ENCODE assay signal across 8 cellular contexts in the genomic region with DNA sequence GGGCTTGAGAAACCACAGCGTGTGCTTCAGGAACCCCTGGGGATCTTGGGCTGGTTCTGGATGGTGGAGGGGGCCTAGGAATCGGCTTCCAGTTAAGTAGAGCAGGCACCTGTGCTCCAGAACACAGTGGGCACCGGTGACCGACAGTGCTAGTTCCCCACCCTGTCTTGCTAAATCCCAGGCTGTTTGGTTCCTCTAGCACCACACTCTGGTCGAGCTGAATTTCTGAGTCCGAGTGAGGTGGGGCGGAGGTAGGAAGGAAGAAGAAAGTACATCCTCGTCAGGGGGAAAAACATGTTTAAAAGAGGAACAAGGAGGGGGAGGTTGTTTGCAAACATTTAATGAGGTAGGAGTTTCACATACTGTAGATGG. TPM values are rescaled to one million over a fixed set of nuclear protein-coding genes. Genes with fewer than 3 reads are reported as not detected.
A peak's percentile ranks its signal among the peaks of the same experiment; 100 is the strongest.
DNase-seq lines count a peak whose midpoint lies in the region; ATAC-seq and TF ChIP-seq lines count a peak whose summit lies in the region.

No MANE protein-coding gene starts in this region.

- peak overlapping the region; percentile 90 for H3K27ac Mint-ChIP-seq in HFFc6
- H3K27ac Mint-ChIP-seq in dendritic cell treated with granulocyte-macrophage colony-stimulating factor and Interleukin-4, amounts not matched to agents 40 ng/mL and 50 ng/mL, for 4 days, result peak overlapping the region; percentile 93

- no peaks in the 10 kb centered on the region for H3K9me3 Mint-ChIP-seq in HFFc6
- no peaks in the 10 kb centered on the region for H3K9me3 Mint-ChIP-seq in dendritic cell treated with granulocyte-macrophage colony-stimulating factor and Interleukin-4, amounts not matched to agents 40 ng/mL and 50 ng/mL, for 4 days

- intact Hi-C loops in dendritic cell treated with granulocyte-macrophage colony-stimulating factor and Interleukin-4, amounts not matched to agents 40 ng/mL and 50 ng/mL, for 4 days (cut with micrococcal nuclease), result no loop called here

- peak overlapping the region; percentile 52 for H3K4me3 Mint-ChIP-seq in HFFc6
- peak overlapping the region; percentile 48 for H3K4me3 Mint-ChIP-seq in dendritic cell treated with granulocyte-macrophage colony-stimulating factor and Interleukin-4, amounts not matched to agents 40 ng/mL and 50 ng/mL, for 4 days

- H3K27me3 Mint-ChIP-seq in HFFc6 (ENCODE audit: insufficient read depth), result peaks cover 8% of the 10 kb centered on the region
- H3K27me3 Mint-ChIP-seq in dendritic cell treated with granulocyte-macrophage colony-stimulating factor and Interleukin-4, amounts not matched to agents 40 ng/mL and 50 ng/mL, for 4 days, result no peaks in the 10 kb centered on the region

- TF ChIP-seq CTCF in HFFc6 (IDR thresholded peaks at IDR 0.05) (no peak), retinal pigment epithelial cell (conservative IDR thresholded peaks at IDR 0.05; ENCODE audit: low read depth, low read length) (peak; percentile 13)

- H3K36me3 Mint-ChIP-seq in HFFc6 (ENCODE audit: low read depth), result no peaks in the 10 kb centered on the region; the same call in 1 of the 2 replicates
- peaks cover 68% of the 10 kb centered on the region for H3K36me3 Mint-ChIP-seq in dendritic cell treated with granulocyte-macrophage colony-stimulating factor and Interleukin-4, amounts not matched to agents 40 ng/mL and 50 ng/mL, for 4 days (ENCODE audit: low read depth)

- ATAC-seq in GM18868 (IDR thresholded peaks at IDR 0.05; ENCODE audit: unreplicated experiment), result peak; percentile 31

- H3K4me1 Mint-ChIP-seq in HFFc6 (ENCODE audit: low read depth), result peaks cover 49% of the 10 kb centered on the region
- peaks cover 96% of the 10 kb centered on the region for H3K4me1 Mint-ChIP-seq in dendritic cell treated with granulocyte-macrophage colony-stimulating factor and Interleukin-4, amounts not matched to agents 40 ng/mL and 50 ng/mL, for 4 days (ENCODE audit: low read depth)

- no peak for DNase-seq in HFFc6
- DNase-seq in NOMO-1 treated with dmso at 0.1 percent for 144 hours (lab: John Stamatoyannopoulos, UW; ENCODE audit: unreplicated experiment), result peak; percentile 88
- DNase-seq in retinal pigment epithelial cell (ENCODE audit: low read depth), result no peak
- no peak for DNase-seq in NCI-H2081 treated with DMSO at 0.1 percent for 48 hours (lab: John Stamatoyannopoulos, UW)
- no peak for DNase-seq in iPS-NIHi11 (ENCODE audit: low spot score)
- DNase-seq in amniotic stem cell (lab: John Stamatoyannopoulos, UW), result no peak

- no peak overlapping the region for H3K4me3 ChIP-seq in retinal pigment epithelial cell (ENCODE audit: low read length)

RNA-seq across cellular contexts. Expression of a gene that starts 29.1 kb away (rescaled TPM):
- 10 to 100 TPM; 22.5 to 33.0 (median 28.6) TPM for total RNA-seq in HFFc6 (2021; fragmentation: NEBNext Ultra II Directional; extraction: Animal tissue kit (Norgen Biotek cat#: 25700))
